32 cellular contexts compared by ENCODE assay signal in genomic region chr4:4960574-4960973, GRCh38. TPM values are rescaled to one million over a fixed set of nuclear protein-coding genes. Genes with fewer than 3 reads are reported as not detected.
"Had no signal": no experiment of that assay in that cellular context is flagged by ENCODE, and none has a peak within 500 bp of the region (broad histone marks: within the 10 kb centered on the region; RNA-seq: fewer than 3 reads in every experiment).

No MANE protein-coding gene starts in this region.

- H3K4me3 ChIP-seq: ascending aorta, cardiac muscle cell had no signal

- H3K27me3 Mint-ChIP-seq: activated CD4-positive, alpha-beta T cell treated with anti-CD3 and anti-CD28 coated beads, Interleukin-2, amount 10 ng/mL, durations not matched to agents 24 days and 14 days; activated CD8-positive, alpha-beta T cell treated with anti-CD3 and anti-CD28 coated beads for 36 hours; activated naive CD4-positive, alpha-beta T cell treated with anti-CD3 and anti-CD28 coated beads, Interleukin-2, amount 50 U/mL, for 24 hours had no signal

- H3K9ac ChIP-seq: KMS-11 had no signal

- H3K27ac ChIP-seq: ascending aorta, cardiac muscle cell, KMS-11, WERI-Rb-1 had no signal

- DNase-seq: activated CD4-positive, alpha-beta T cell treated with anti-CD3 and anti-CD28 coated beads, Interleukin-2, amount 10 ng/mL, durations not matched to agents 24 days and 14 days; activated CD4-positive, alpha-beta T cell treated with anti-CD3 and anti-CD28 coated beads, Interleukin-2, amount 50 U/mL, for 4 hours; activated CD8-positive, alpha-beta T cell treated with anti-CD3 and anti-CD28 coated beads for 36 hours; activated gamma-delta T cell; activated naive CD4-positive, alpha-beta T cell treated with Interleukin-2 at 50 U/mL for 16 hours; activated naive CD8-positive, alpha-beta T cell treated with anti-CD3 and anti-CD28 coated beads, Interleukin-2, amount 10 ng/mL, durations not matched to agents 7 days and 5 days; activated T-cell treated with anti-CD3 and anti-CD28 coated beads, Interleukin-2, amount 50 U/mL, for 1 hour; activated T-cell treated with anti-CD3 and anti-CD28 coated beads, Interleukin-2, amount 50 U/mL, for 72 hours; amygdala; NCI-H1105; NCI-H1417 treated with DMSO at 0.1 percent for 48 hours; NCI-H187 treated with DMSO at 0.1 percent for 48 hours; NCI-H2081; NCI-H226; NCI-H446 treated with DMSO at 0.1 percent for 48 hours; NCI-H524 treated with DMSO at 0.1 percent for 48 hours; NK-92 treated with Interleukin-12 subunit alpha and Interleukin-12 subunit beta, amount 100 ng/mL, for 24 hours; Right ventricle myocardium superior; SW 1271; T-helper 1 cell; T-helper 2 cell; T-helper 9 cell; WERI-Rb-1 had no signal

- H3K27ac Mint-ChIP-seq: activated CD4-positive, alpha-beta T cell treated with anti-CD3 and anti-CD28 coated beads, Interleukin-2, amount 10 ng/mL, durations not matched to agents 24 days and 14 days; activated CD8-positive, alpha-beta T cell treated with anti-CD3 and anti-CD28 coated beads for 36 hours; activated naive CD4-positive, alpha-beta T cell treated with anti-CD3 and anti-CD28 coated beads, Interleukin-2, amount 50 U/mL, for 24 hours; activated naive CD8-positive, alpha-beta T cell treated with anti-CD3 and anti-CD28 coated beads, Interleukin-2, amount 10 ng/mL, durations not matched to agents 7 days and 5 days; activated T-helper 17 cell treated with anti-CD3 and anti-CD28 coated beads, Interleukin-2, amount 50 U/mL, for 72 hours had no signal

- H3K4me3 Mint-ChIP-seq: activated CD4-positive, alpha-beta T cell treated with anti-CD3 and anti-CD28 coated beads, Interleukin-2, amount 10 ng/mL, durations not matched to agents 24 days and 14 days; activated CD8-positive, alpha-beta T cell treated with anti-CD3 and anti-CD28 coated beads for 36 hours; activated naive CD4-positive, alpha-beta T cell treated with anti-CD3 and anti-CD28 coated beads, Interleukin-2, amount 50 U/mL, for 24 hours; activated naive CD8-positive, alpha-beta T cell treated with anti-CD3 and anti-CD28 coated beads, Interleukin-2, amount 10 ng/mL, durations not matched to agents 7 days and 5 days; activated T-cell treated with anti-CD3 and anti-CD28 coated beads, Interleukin-2, amount 50 U/mL, for 72 hours; activated T-helper 17 cell treated with anti-CD3 and anti-CD28 coated beads, Interleukin-2, amount 50 U/mL, for 72 hours; central memory CD8-positive, alpha-beta T cell had no signal

- H3K36me3 ChIP-seq: ascending aorta, cardiac muscle cell, WERI-Rb-1 had no signal

- ATAC-seq: activated CD8-positive, alpha-beta T cell treated with anti-CD3 and anti-CD28 coated beads for 36 hours; activated T-cell treated with anti-CD3 and anti-CD28 coated beads, Interleukin-2, amount 50 U/mL, for 72 hours; activated T-helper 17 cell treated with anti-CD3 and anti-CD28 coated beads, Interleukin-2, amount 50 U/mL, for 72 hours had no signal

- H3K4me2 ChIP-seq: KMS-11 had no signal

- H3K4me1 ChIP-seq: ascending aorta had no signal

- H3K27me3 ChIP-seq: ascending aorta, cardiac muscle cell had no signal

- H3K4me1 Mint-ChIP-seq: activated CD4-positive, alpha-beta T cell treated with anti-CD3 and anti-CD28 coated beads, Interleukin-2, amount 10 ng/mL, durations not matched to agents 24 days and 14 days; activated naive CD4-positive, alpha-beta T cell treated with anti-CD3 and anti-CD28 coated beads, Interleukin-2, amount 50 U/mL, for 24 hours; activated naive CD8-positive, alpha-beta T cell treated with anti-CD3 and anti-CD28 coated beads, Interleukin-2, amount 10 ng/mL, durations not matched to agents 7 days and 5 days; activated T-helper 17 cell treated with anti-CD3 and anti-CD28 coated beads, Interleukin-2, amount 50 U/mL, for 72 hours; central memory CD8-positive, alpha-beta T cell had no signal

RNA-seq across cellular contexts. Expression of gene CYTL1, which starts 58.7 kb away (rescaled TPM):
- total RNA-seq: activated CD4-positive, alpha-beta T cell treated with anti-CD3 and anti-CD28 coated beads, Interleukin-2, amount 10 ng/mL, durations not matched to agents 24 days and 14 days; activated CD8-positive, alpha-beta memory T cell treated with anti-CD3 and anti-CD28 coated beads for 36 hours; activated CD8-positive, alpha-beta T cell treated with anti-CD3 and anti-CD28 coated beads for 36 hours; activated naive CD8-positive, alpha-beta T cell treated with anti-CD3 and anti-CD28 coated beads, Interleukin-2, amount 10 ng/mL, durations not matched to agents 7 days and 5 days; activated T-cell treated with anti-CD3 and anti-CD28 coated beads, Interleukin-2, amount 50 U/mL, for 72 hours; activated T-helper 17 cell treated with anti-CD3 and anti-CD28 coated beads, Interleukin-2, amount 50 U/mL, for 72 hours; LHCN-M2; OCI-LY7; Right ventricle myocardium superior had no signal
